1 cellular context compared by ENCODE assay signal in genomic region chr16:84606081-84606875, GRCh38.
TF ChIP-seq lines count a peak whose summit lies in the region.

No MANE protein-coding gene starts in this region.

TF ChIP-seq in GM12878, 131 proteins besides CTCF, POLR2A, EP300 and RAD21 (continued from another document):
- TF ChIP-seq ZNF592 (IDR thresholded peaks at IDR 0.05) (no peak), MEF2B (IDR thresholded peaks at IDR 0.05; ENCODE audit: partially characterized antibody, poor library complexity, severe bottlenecking) (peak; percentile 54), HDAC2 (IDR thresholded peaks at IDR 0.05) (no peak), PBX3 (IDR thresholded peaks at IDR 0.05; ENCODE audit: insufficient replicate concordance, low read depth, low read length) (peak; percentile 65)
